20 cellular contexts compared by ENCODE assay signal in the genomic region with DNA sequence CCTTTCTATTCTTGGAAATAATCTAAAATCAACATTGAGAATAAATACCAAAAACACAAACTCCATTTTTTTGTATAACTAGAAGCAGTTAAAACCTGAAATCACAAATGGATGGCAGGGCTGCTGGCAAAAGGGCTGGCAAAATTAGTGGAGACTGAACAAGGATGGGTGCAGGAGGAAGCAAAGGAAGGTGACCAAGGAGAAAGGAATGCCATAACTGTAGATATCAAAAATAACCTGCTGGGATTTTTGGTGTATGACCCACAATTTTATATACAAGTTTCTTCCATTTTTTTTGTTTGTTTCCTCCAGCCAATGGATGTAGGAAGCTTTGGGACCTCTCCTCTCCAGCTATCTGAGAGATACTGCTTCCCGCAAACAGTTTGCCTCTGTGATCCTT. TPM values are rescaled to one million over a fixed set of nuclear protein-coding genes. Genes with fewer than 3 reads are reported as not detected.
A peak's percentile ranks its signal among the peaks of the same experiment; 100 is the strongest.
DNase-seq lines count a peak whose midpoint lies in the region; ATAC-seq, FAIRE-seq and TF ChIP-seq lines count a peak whose summit lies in the region.
"Had no signal": no experiment of that assay in that cellular context is flagged by ENCODE, and none has a peak within 500 bp of the region (broad histone marks: within the 10 kb centered on the region; RNA-seq: fewer than 3 reads in every experiment).

No MANE protein-coding gene starts in this region.

- TF ChIP-seq POLR2A in H54 (IDR thresholded peaks at IDR 0.05; ENCODE audit: low read depth, low read length) (no peak), esophagus squamous epithelium (IDR thresholded peaks at IDR 0.05) (no peak)

- no peak for TF ChIP-seq CTCF in PC-3 (conservative IDR thresholded peaks at IDR 0.05; ENCODE audit: low read depth, low read length)
- no peak for TF ChIP-seq CTCF in foreskin keratinocyte (conservative IDR thresholded peaks at IDR 0.05)
- TF ChIP-seq CTCF in WTC11 (IDR thresholded peaks at IDR 0.05): no peak
- no peak for TF ChIP-seq CTCF in esophagus squamous epithelium (IDR thresholded peaks at IDR 0.05)

- no peak overlapping the region for H3K27ac ChIP-seq in PC-3 (ENCODE audit: low read length)
- no peak overlapping the region for H3K27ac ChIP-seq in foreskin keratinocyte
- H3K27ac ChIP-seq in esophagus squamous epithelium: no peak overlapping the region
- H3K27ac ChIP-seq: HL-60 had no signal

- H3K4me3 ChIP-seq in PC-3 (ENCODE audit: low read length): no peak overlapping the region
- H3K4me3 ChIP-seq in esophagus squamous epithelium: no peak overlapping the region
- H3K4me3 ChIP-seq: K562 had no signal

- H3K9me3 ChIP-seq in PC-3 (ENCODE audit: low read length): no peaks in the 10 kb centered on the region
- no peaks in the 10 kb centered on the region for H3K9me3 ChIP-seq in esophagus squamous epithelium

- no peak overlapping the region for H2AFZ ChIP-seq in PC-3 (ENCODE audit: low read length)

- H3K4me2 ChIP-seq in PC-3 (ENCODE audit: low read length): peak overlapping the region; percentile 5

- intact Hi-C loops in PC-3 (cut with micrococcal nuclease) (no loop called here), esophagus squamous epithelium (cut with DNase I) (no loop called here)

- no peaks in the 10 kb centered on the region for H3K79me2 ChIP-seq in PC-3 (ENCODE audit: low read length)

- no peaks in the 10 kb centered on the region for H4K20me1 ChIP-seq in PC-3 (ENCODE audit: low read length)

- no peaks in the 10 kb centered on the region for H3K9me2 ChIP-seq in PC-3 (replicated peaks; ENCODE audit: low read length)

- CTCF ChIA-PET in PC-3 (lab: Charles Lee) (no interaction called here), WTC11 (lab: Charles Lee) (no interaction called here)

- H3K4me1 Mint-ChIP-seq in WTC11: no peaks in the 10 kb centered on the region
- H3K4me1 Mint-ChIP-seq: CD4-positive, alpha-beta memory T cell; H9; T-cell had no signal

- H3K36me3 Mint-ChIP-seq in WTC11: no peaks in the 10 kb centered on the region

- ATAC-seq in PC-3 (peak; percentile 96), foreskin keratinocyte (peak; percentile 73), WTC11 (no peak)
- ATAC-seq: K562, Right ventricle myocardium inferior, T-cell had no signal

- 96 to 100% methylated on average over 1 of the region's 1 CpG for WGBS in esophagus squamous epithelium, 2 donors

- H3K9ac ChIP-seq in PC-3 (ENCODE audit: low read length): no peak overlapping the region

- no peaks in the 10 kb centered on the region for H3F3A ChIP-seq in PC-3 (ENCODE audit: low read length, unreplicated experiment)

- H3K27me3 ChIP-seq in PC-3 (ENCODE audit: low read length): no peaks in the 10 kb centered on the region
- H3K27me3 ChIP-seq in foreskin keratinocyte: no peaks in the 10 kb centered on the region
- H3K27me3 ChIP-seq in esophagus squamous epithelium: no peaks in the 10 kb centered on the region
- H3K27me3 ChIP-seq: BE2C had no signal

- H3K4me3 Mint-ChIP-seq in WTC11: no peak overlapping the region
- H3K4me3 Mint-ChIP-seq: CD4-positive, alpha-beta memory T cell; H9; T-cell had no signal

- peaks cover 38% of the 10 kb centered on the region for H3K36me3 ChIP-seq in PC-3 (ENCODE audit: low read depth, low read length)
- H3K36me3 ChIP-seq in esophagus squamous epithelium: peaks cover 0 to 43% (median 9%) of the 10 kb centered on the region in 3 donors
- H3K36me3 ChIP-seq: BE2C had no signal

- no peak overlapping the region for H3K27ac Mint-ChIP-seq in WTC11
- H3K27ac Mint-ChIP-seq: CD4-positive, alpha-beta memory T cell; H9; T-cell had no signal

- no peaks in the 10 kb centered on the region; the same call in 1 of the 2 replicates for H3K27me3 Mint-ChIP-seq in WTC11 (ENCODE audit: low read depth)
- H3K27me3 Mint-ChIP-seq: CD4-positive, alpha-beta memory T cell; T-cell had no signal

- no TSS peak for BruUV-seq in PC-3 (replicated peaks; lab: Mats Ljungman, UMichigan)

- H3K4me1 ChIP-seq in PC-3 (ENCODE audit: insufficient read depth, low read length) (peaks cover 12% of the 10 kb centered on the region; the same call in 1 of the 2 replicates), foreskin keratinocyte (peaks cover 7% of the 10 kb centered on the region), esophagus squamous epithelium (no peaks in the 10 kb centered on the region)
- H3K4me1 ChIP-seq: BE2C had no signal

- POLR2A ChIA-PET in PC-3 (lab: Charles Lee; ENCODE audit: unreplicated experiment) (no interaction called here), WTC11 (lab: Charles Lee) (no interaction called here)

- DNase-seq in Daoy (ENCODE audit: low read depth) (peak; percentile 17), H54 (ENCODE audit: insufficient read length, low spot score) (peak; percentile 23), PC-3 (peak; percentile 61), foreskin keratinocyte (peak in 1 of 2 donors; percentile 50), NCI-H345 treated with DMSO at 0.1 percent for 48 hours (lab: John Stamatoyannopoulos, UW; ENCODE audit: unreplicated experiment) (no peak), WTC11 (ENCODE audit: low spot score) (no peak), cerebellum (ENCODE audit: low spot score) (no peak), esophagus squamous epithelium (lab: John Stamatoyannopoulos, UW) (no peak)
- DNase-seq: BE2C; CD4-positive, alpha-beta memory T cell; DND-41; H9; NCI-H1436; NCI-H2081; NCI-H524; T-cell had no signal

- H3K9me3 Mint-ChIP-seq in WTC11: peaks cover 3% of the 10 kb centered on the region; the same call in 1 of the 2 replicates
- H3K9me3 Mint-ChIP-seq: H9 had no signal

- peak; percentile 91 for FAIRE-seq in H54 (lab: Jason Lieb, UNC)
- FAIRE-seq: D721Med, K562 had no signal

TF ChIP-seq in WTC11, 78 proteins besides CTCF, POLR2A, EP300 and RAD21 (continues in another document):
- no peak for TF ChIP-seq NFYB (CRISPR knock-in tag; conservative IDR thresholded peaks at IDR 0.05; ENCODE audit: low read depth)
- no peak for TF ChIP-seq IRF2 (CRISPR knock-in tag; IDR thresholded peaks at IDR 0.05; ENCODE audit: borderline replicate concordance, low read depth)
- no peak for TF ChIP-seq ZNF232 (CRISPR knock-in tag; IDR thresholded peaks at IDR 0.05)
- no peak for TF ChIP-seq SMAD4 (CRISPR knock-in tag; IDR thresholded peaks at IDR 0.05)
- TF ChIP-seq, protein P1, sequence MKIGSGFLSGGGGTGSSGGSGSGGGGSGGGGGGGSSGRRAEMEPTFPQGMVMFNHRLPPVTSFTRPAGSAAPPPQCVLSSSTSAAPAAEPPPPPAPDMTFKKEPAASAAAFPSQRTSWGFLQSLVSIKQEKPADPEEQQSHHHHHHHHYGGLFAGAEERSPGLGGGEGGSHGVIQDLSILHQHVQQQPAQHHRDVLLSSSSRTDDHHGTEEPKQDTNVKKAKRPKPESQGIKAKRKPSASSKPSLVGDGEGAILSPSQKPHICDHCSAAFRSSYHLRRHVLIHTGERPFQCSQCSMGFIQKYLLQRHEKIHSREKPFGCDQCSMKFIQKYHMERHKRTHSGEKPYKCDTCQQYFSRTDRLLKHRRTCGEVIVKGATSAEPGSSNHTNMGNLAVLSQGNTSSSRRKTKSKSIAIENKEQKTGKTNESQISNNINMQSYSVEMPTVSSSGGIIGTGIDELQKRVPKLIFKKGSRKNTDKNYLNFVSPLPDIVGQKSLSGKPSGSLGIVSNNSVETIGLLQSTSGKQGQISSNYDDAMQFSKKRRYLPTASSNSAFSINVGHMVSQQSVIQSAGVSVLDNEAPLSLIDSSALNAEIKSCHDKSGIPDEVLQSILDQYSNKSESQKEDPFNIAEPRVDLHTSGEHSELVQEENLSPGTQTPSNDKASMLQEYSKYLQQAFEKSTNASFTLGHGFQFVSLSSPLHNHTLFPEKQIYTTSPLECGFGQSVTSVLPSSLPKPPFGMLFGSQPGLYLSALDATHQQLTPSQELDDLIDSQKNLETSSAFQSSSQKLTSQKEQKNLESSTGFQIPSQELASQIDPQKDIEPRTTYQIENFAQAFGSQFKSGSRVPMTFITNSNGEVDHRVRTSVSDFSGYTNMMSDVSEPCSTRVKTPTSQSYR (CRISPR knock-in tag; IDR thresholded peaks at IDR 0.05): no peak
- no peak for TF ChIP-seq SP1 (CRISPR knock-in tag; conservative IDR thresholded peaks at IDR 0.05)
- no peak for TF ChIP-seq FOXP1 (CRISPR knock-in tag; IDR thresholded peaks at IDR 0.05; ENCODE audit: borderline replicate concordance)
- TF ChIP-seq, protein P2, sequence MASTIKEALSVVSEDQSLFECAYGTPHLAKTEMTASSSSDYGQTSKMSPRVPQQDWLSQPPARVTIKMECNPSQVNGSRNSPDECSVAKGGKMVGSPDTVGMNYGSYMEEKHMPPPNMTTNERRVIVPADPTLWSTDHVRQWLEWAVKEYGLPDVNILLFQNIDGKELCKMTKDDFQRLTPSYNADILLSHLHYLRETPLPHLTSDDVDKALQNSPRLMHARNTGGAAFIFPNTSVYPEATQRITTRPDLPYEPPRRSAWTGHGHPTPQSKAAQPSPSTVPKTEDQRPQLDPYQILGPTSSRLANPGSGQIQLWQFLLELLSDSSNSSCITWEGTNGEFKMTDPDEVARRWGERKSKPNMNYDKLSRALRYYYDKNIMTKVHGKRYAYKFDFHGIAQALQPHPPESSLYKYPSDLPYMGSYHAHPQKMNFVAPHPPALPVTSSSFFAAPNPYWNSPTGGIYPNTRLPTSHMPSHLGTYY (CRISPR knock-in tag; IDR thresholded peaks at IDR 0.05): no peak

RNA-seq across cellular contexts. Expression of a gene that starts 12.7 kb away (rescaled TPM):
- 4.9 TPM in 2 replicates for total RNA-seq in Daoy (2014; rRNA removed; shearing (Covaris generic))
- total RNA-seq in PC-3 (2014; rRNA removed): 7.2 and 9.0 TPM in 2 replicates
- 1.0 and 1.1 TPM in 2 replicates for total RNA-seq in foreskin keratinocyte
- 0.35 and 0.41 TPM in 2 replicates for polyA plus RNA-seq in foreskin keratinocyte
- total RNA-seq in WTC11 (2021): 0.90 to 1.0 TPM (median 0.94 TPM) in 3 replicates
- 16.9 TPM for total RNA-seq in cerebellum
- total RNA-seq in esophagus squamous epithelium: 1 to 10 TPM; 1.3 to 8.6 (median 2.8) TPM

Comparison
In these comparisons a context has a peak if more than half of its experiments do, and no peak if none do; other contexts are left out.
1. DNase-seq: peak in Daoy (single experiment), H54 (single experiment) and PC-3 (single experiment); none in NCI-H345 treated with DMSO at 0.1 percent for 48 hours (single experiment), WTC11 (single experiment), cerebellum (single experiment) and esophagus squamous epithelium (single experiment).